28 cellular contexts compared by ENCODE assay signal in the genomic region with DNA sequence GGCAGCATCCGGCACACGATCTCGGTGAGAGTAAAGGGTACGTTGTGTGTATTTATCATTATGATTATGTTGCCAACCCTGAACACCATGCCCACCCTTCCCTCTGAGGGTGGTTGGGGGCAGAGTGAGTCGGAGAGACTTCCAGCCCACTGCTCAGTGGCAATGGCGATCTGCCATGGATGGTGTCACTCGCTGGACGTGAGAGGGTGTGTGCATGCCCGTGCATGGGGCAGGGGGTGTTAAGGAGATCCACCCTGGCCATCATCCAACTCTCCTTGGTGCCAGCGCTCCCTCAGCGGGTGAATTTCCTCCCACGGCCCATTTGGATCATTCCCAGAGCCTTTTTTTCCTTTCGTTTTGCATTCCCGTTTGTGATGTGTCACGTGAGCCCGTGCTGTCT.
"Had no signal": no experiment of that assay in that cellular context is flagged by ENCODE, and none has a peak within 500 bp of the region (broad histone marks: within the 10 kb centered on the region; RNA-seq: fewer than 3 reads in every experiment).

No MANE protein-coding gene starts in this region.

- H3K27ac ChIP-seq: breast epithelium, epithelial cell of prostate, esophagus squamous epithelium, skin epidermis, thyroid gland, upper lobe of right lung, VCaP had no signal

- H3K27me3 ChIP-seq: breast epithelium, esophagus squamous epithelium, thyroid gland, upper lobe of right lung had no signal

- H3K9me3 ChIP-seq: breast epithelium, esophagus squamous epithelium, thyroid gland, upper lobe of right lung had no signal

- H3K4me1 ChIP-seq: breast epithelium, esophagus squamous epithelium, thyroid gland, upper lobe of right lung had no signal

- H3K9me3 Mint-ChIP-seq: activated CD4-positive, alpha-beta memory T cell treated with anti-CD3 and anti-CD28 coated beads, Interleukin-2, amount 10 ng/mL, durations not matched to agents 7 days and 5 days; activated CD4-positive, alpha-beta T cell treated with anti-CD3 and anti-CD28 coated beads, Interleukin-2, amount 10 ng/mL, durations not matched to agents 7 days and 5 days; activated T-cell treated with anti-CD3 and anti-CD28 coated beads, Interleukin-2, amount 50 U/mL, for 24 hours; mesothelial cell of epicardium; naive thymus-derived CD4-positive, alpha-beta T cell; stimulated activated naive CD8-positive, alpha-beta T cell treated with anti-CD3 and anti-CD28 coated beads, Interleukin-15, Interleukin-2, amounts not matched to agents 100 ng/mL and 50 ng/mL, for 24 hours; T-helper 1 cell treated with Interleukin-12 subunit alpha and Interleukin-12 subunit beta and Interleukin-4 antibody, amounts not matched to agents 30 μg/mL and 1 μg/mL, for 36 hours had no signal

- H3K36me3 ChIP-seq: breast epithelium, thyroid gland, upper lobe of right lung had no signal

- H3K36me3 Mint-ChIP-seq: mesothelial cell of epicardium; naive thymus-derived CD4-positive, alpha-beta T cell had no signal

- H3K4me1 Mint-ChIP-seq: activated CD4-positive, alpha-beta memory T cell treated with anti-CD3 and anti-CD28 coated beads, Interleukin-2, amount 10 ng/mL, durations not matched to agents 7 days and 5 days; mesothelial cell of epicardium; naive thymus-derived CD4-positive, alpha-beta T cell had no signal

- ATAC-seq: activated CD4-positive, CD25-positive, alpha-beta regulatory T cell treated with anti-CD3 and anti-CD28 coated beads, Interleukin-2, amount 50 U/mL, for 24 hours; naive thymus-derived CD4-positive, alpha-beta T cell; sciatic nerve; upper lobe of right lung had no signal

- DNase-seq: activated CD4-positive, alpha-beta memory T cell treated with anti-CD3 and anti-CD28 coated beads, Interleukin-2, amount 10 ng/mL, durations not matched to agents 7 days and 5 days; activated CD4-positive, alpha-beta T cell treated with anti-CD3 and anti-CD28 coated beads, Interleukin-2, amount 10 ng/mL, durations not matched to agents 7 days and 5 days; activated CD8-positive, alpha-beta memory T cell treated with anti-CD3 and anti-CD28 coated beads, Interleukin-2, amount 50 U/mL, for 48 hours; activated gamma-delta T cell treated with Interleukin-2 at 50 U/mL for 16 hours; activated naive CD4-positive, alpha-beta T cell treated with anti-CD3 and anti-CD28 coated beads, Interleukin-2, amount 50 U/mL, for 16 hours; activated T-cell treated with anti-CD3 and anti-CD28 coated beads, Interleukin-2, amount 50 U/mL, for 24 hours; amniotic stem cell; central memory CD4-positive, alpha-beta T cell; dermis blood vessel endothelial cell; effector CD8-positive, alpha-beta T cell; esophagus squamous epithelium; foreskin melanocyte; naive thymus-derived CD4-positive, alpha-beta T cell; stimulated activated CD4-positive, alpha-beta T cell treated with anti-CD3 and anti-CD28 coated beads, Interleukin-12 subunit alpha, Interleukin-12 subunit beta, amount 100 ng/mL, for 4 hours; stimulated activated CD4-positive, alpha-beta T cell treated with anti-CD3 and anti-CD28 coated beads, Interleukin-4, amount 100 ng/mL, for 1 hour; SW 1271; T-helper 9 cell; thyroid gland; upper lobe of right lung had no signal

- H3K4me3 Mint-ChIP-seq: activated CD4-positive, alpha-beta memory T cell treated with anti-CD3 and anti-CD28 coated beads, Interleukin-2, amount 10 ng/mL, durations not matched to agents 7 days and 5 days; activated CD4-positive, alpha-beta T cell treated with anti-CD3 and anti-CD28 coated beads, Interleukin-2, amount 10 ng/mL, durations not matched to agents 7 days and 5 days; activated T-cell treated with anti-CD3 and anti-CD28 coated beads, Interleukin-2, amount 50 U/mL, for 24 hours; mesothelial cell of epicardium; naive thymus-derived CD4-positive, alpha-beta T cell; stimulated activated naive CD8-positive, alpha-beta T cell treated with anti-CD3 and anti-CD28 coated beads, Interleukin-15, Interleukin-2, amounts not matched to agents 100 ng/mL and 50 ng/mL, for 24 hours; T-helper 1 cell treated with Interleukin-12 subunit alpha and Interleukin-12 subunit beta and Interleukin-4 antibody, amounts not matched to agents 30 μg/mL and 1 μg/mL, for 36 hours had no signal

- H3K4me3 ChIP-seq: breast epithelium, esophagus squamous epithelium, skin epidermis, thyroid gland, upper lobe of right lung had no signal

- H3K27ac Mint-ChIP-seq: activated CD4-positive, alpha-beta memory T cell treated with anti-CD3 and anti-CD28 coated beads, Interleukin-2, amount 10 ng/mL, durations not matched to agents 7 days and 5 days; activated CD4-positive, alpha-beta T cell treated with anti-CD3 and anti-CD28 coated beads, Interleukin-2, amount 10 ng/mL, durations not matched to agents 7 days and 5 days; activated T-cell treated with anti-CD3 and anti-CD28 coated beads, Interleukin-2, amount 50 U/mL, for 24 hours; mesothelial cell of epicardium; naive thymus-derived CD4-positive, alpha-beta T cell; stimulated activated naive CD8-positive, alpha-beta T cell treated with anti-CD3 and anti-CD28 coated beads, Interleukin-15, Interleukin-2, amounts not matched to agents 100 ng/mL and 50 ng/mL, for 24 hours; T-helper 1 cell treated with Interleukin-12 subunit alpha and Interleukin-12 subunit beta and Interleukin-4 antibody, amounts not matched to agents 30 μg/mL and 1 μg/mL, for 36 hours had no signal
